6 cellular contexts compared by ENCODE assay signal in the genomic region with DNA sequence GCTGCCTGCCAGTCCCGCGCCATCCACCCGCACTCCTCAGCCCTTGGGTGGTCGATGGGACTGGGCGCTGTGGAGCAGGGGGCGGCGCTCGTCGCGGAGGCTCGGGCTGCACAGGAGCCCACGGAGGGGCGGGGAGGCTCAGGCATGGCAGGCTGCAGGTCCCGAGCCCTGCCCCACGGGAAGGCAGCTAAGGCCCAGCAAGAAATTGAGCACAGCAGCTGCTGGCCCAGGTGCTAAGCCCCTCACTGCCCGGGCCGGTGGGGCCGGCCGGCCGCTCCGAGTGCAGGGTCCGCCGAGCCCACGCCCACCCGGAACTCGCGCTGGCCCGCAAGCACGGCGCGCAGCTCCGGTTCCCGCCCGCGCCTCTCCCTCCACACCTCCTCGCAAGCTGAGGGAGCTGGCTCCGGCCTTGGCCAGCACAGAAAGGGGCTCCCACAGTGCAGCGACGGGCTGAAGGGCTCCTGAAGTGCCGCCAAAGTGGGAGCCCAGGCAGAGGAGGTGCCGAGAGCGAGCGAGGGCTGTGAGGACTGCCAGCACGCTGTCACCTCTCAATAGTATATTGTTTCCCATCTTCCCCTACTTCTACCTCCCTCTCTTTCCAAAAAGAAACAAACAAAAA.
DNase-seq lines count a peak whose midpoint lies in the region; ATAC-seq and TF ChIP-seq lines count a peak whose summit lies in the region.
"Not testable (repeated sequence)": the region's sequence is repeated elsewhere in the genome, so short reads cannot be mapped to it uniquely, and the experiment has no call there.

No MANE protein-coding gene starts in this region.

- H3K4me1 Mint-ChIP-seq in neural crest cell, result peaks cover 34% of the 10 kb centered on the region

- intact Hi-C loops in Right ventricle myocardium inferior (cut with DNase I), result loop anchor here (2.0 to 5.0 kb wide), 3 partner anchors 88 to 220 kb away; partner anchors contain the start of gene BAMBI
- intact Hi-C loops in left cardiac atrium (cut with DNase I), result loop anchor here in 1 of 2 donors (2.0 to 5.0 kb wide), 3 partner anchors 56 to 220 kb away; partner anchors contain the start of gene BAMBI
- intact Hi-C loops in right cardiac atrium (cut with DNase I), result loop anchor here in 3 of 4 donors (5.0 to 10.0 kb wide), 3 partner anchors 85 to 222 kb away; partner anchors contain the start of gene BAMBI (in 1 of the 3)

- peak; percentile 7 for DNase-seq in activated gamma-delta T cell (lab: John Stamatoyannopoulos, UW)
- not testable (repeated sequence) for DNase-seq in Right ventricle myocardium inferior (ENCODE audit: missing footprints); neural crest cell (ENCODE audit: low read depth, low spot score)
- peak; percentile 51 for DNase-seq in left cardiac atrium
- peak; percentile 70 to 84 (median 84) for DNase-seq in right cardiac atrium

- H3K36me3 Mint-ChIP-seq in neural crest cell (ENCODE audit: low read depth), result not testable (repeated sequence)

- peak overlapping the region; percentile 61 for H3K27ac ChIP-seq in cingulate gyrus (ENCODE audit: low read depth, low read length)
- peak overlapping the region; percentile 39 for H3K27ac ChIP-seq in right cardiac atrium (ENCODE audit: low read length)

- not testable (repeated sequence) for H3K27me3 ChIP-seq in right cardiac atrium (ENCODE audit: control insufficient read depth, insufficient read depth)

- peak; percentile 49 for ATAC-seq in Right ventricle myocardium inferior
- peak; percentile 40 to 43 for ATAC-seq in left cardiac atrium
- ATAC-seq in right cardiac atrium, result peak; percentile 61 to 68

- H3K27ac Mint-ChIP-seq in neural crest cell (ENCODE audit: unreplicated experiment), result not testable (repeated sequence)

- not testable (repeated sequence) for H3K4me3 ChIP-seq in right cardiac atrium (ENCODE audit: low read length)

- H3K4me3 Mint-ChIP-seq in neural crest cell, result peak overlapping the region; percentile 42

- not testable (repeated sequence) for H3K9me3 ChIP-seq in right cardiac atrium (ENCODE audit: control insufficient read depth, low read length)

- H3K9me3 Mint-ChIP-seq in neural crest cell, result not testable (repeated sequence)

- TF ChIP-seq CTCF in neural crest cell (conservative IDR thresholded peaks at IDR 0.05), result not testable (repeated sequence)

- H3K27me3 Mint-ChIP-seq in neural crest cell (ENCODE audit: low read depth), result not testable (repeated sequence)

- not testable (repeated sequence) for H3K4me1 ChIP-seq in right cardiac atrium (ENCODE audit: control insufficient read depth, insufficient read depth, low read length)

- WGBS in right cardiac atrium, result 72% methylated on average over 44 of the region's 44 CpGs
